20 cellular contexts compared by ENCODE assay signal in genomic region chr2:25478736-25479135, GRCh38.
A peak's percentile ranks its signal among the peaks of the same experiment; 100 is the strongest.
DNase-seq lines count a peak whose midpoint lies in the region; ATAC-seq and TF ChIP-seq lines count a peak whose summit lies in the region.
"Had no signal": no experiment of that assay in that cellular context is flagged by ENCODE, and none has a peak within 500 bp of the region (broad histone marks: within the 10 kb centered on the region; RNA-seq: fewer than 3 reads in every experiment).

No MANE protein-coding gene starts in this region.

- H3K79me1 ChIP-seq in trophoblast cell (ENCODE audit: low read length) = peaks cover 15% of the 10 kb centered on the region

- TF ChIP-seq EP300 in SK-N-SH (IDR thresholded peaks at IDR 0.05; ENCODE audit: borderline replicate concordance in 1 of 2, low read depth in 1 of 2, low read length in 1 of 2) = no peak

- DNase-seq in NCI-H2227 (lab: John Stamatoyannopoulos, UW; ENCODE audit: unreplicated experiment) (peak; percentile 30), NCI-H2227 treated with DMSO at 0.1 percent for 48 hours (lab: John Stamatoyannopoulos, UW) (no peak), SK-N-MC (ENCODE audit: low read depth, low spot score) (no peak), glutamatergic neuron (peak; percentile 40), trophoblast cell (no peak), heart right ventricle (no peak), NCI-H69 (lab: John Stamatoyannopoulos, UW) (no peak), SK-N-SH (no peak)
- DNase-seq: AML-193; Caco-2; Calu3; CD4-positive, alpha-beta T cell; CD8-positive, alpha-beta T cell; DMS79 treated with DMSO at 0.1 percent for 48 hours; GF-D8 had no signal

- H3K4me1 ChIP-seq in trophoblast cell (ENCODE audit: control insufficient read depth in 1 of 2, insufficient read depth in 2 of 2, low read length in 2 of 2) = peaks cover 16 to 20% of the 10 kb centered on the region in 2 experiments
- peaks cover 0 to 9% (median 0%) of the 10 kb centered on the region in 9 donors for H3K4me1 ChIP-seq in heart right ventricle
- peaks cover 7 to 8% of the 10 kb centered on the region in 2 experiments for H3K4me1 ChIP-seq in SK-N-SH (ENCODE audit: control insufficient read depth in 1 of 2, insufficient read depth in 2 of 2, low read depth in 1 of 2, low read length in 1 of 2)

- H4K91ac ChIP-seq in trophoblast cell (ENCODE audit: low read depth, low read length) = peak overlapping the region; percentile 4

- no peak for ATAC-seq in heart right ventricle
- ATAC-seq: A549; CD8-positive, alpha-beta T cell had no signal

- intact Hi-C loops in heart right ventricle (cut with DNase I) = no loop called here

- no peak overlapping the region for H2BK120ac ChIP-seq in trophoblast cell (ENCODE audit: insufficient read depth, low read length, poor library complexity)

- H2BK5ac ChIP-seq in trophoblast cell (ENCODE audit: low read depth, low read length, poor library complexity) = no peak overlapping the region

- H3K9ac ChIP-seq in SK-N-MC (ENCODE audit: insufficient read length) (no peak overlapping the region), trophoblast cell (ENCODE audit: low read length) (no peak overlapping the region), SK-N-SH (no peak overlapping the region)
- H3K9ac ChIP-seq: BLaER1 treated with 17β-estradiol and CSF1 and Interleukin-3, amounts not matched to agents 10 nM and 100 nM had no signal

- H3K27me3 ChIP-seq in trophoblast cell (ENCODE audit: insufficient read depth, low read length) = no peaks in the 10 kb centered on the region
- no peaks in the 10 kb centered on the region for H3K27me3 ChIP-seq in heart right ventricle
- no peaks in the 10 kb centered on the region for H3K27me3 ChIP-seq in SK-N-SH (ENCODE audit: insufficient read depth)
- H3K27me3 ChIP-seq: BLaER1 treated with 17β-estradiol and CSF1 and Interleukin-3, amounts not matched to agents 10 nM and 100 nM had no signal

- no peak overlapping the region for H3K4ac ChIP-seq in trophoblast cell (ENCODE audit: low read depth, low read length)

- H3K79me2 ChIP-seq in trophoblast cell (ENCODE audit: control insufficient read depth, insufficient read depth, low read length, poor library complexity) (peaks cover 2% of the 10 kb centered on the region), SK-N-SH (ENCODE audit: insufficient read depth) (no peaks in the 10 kb centered on the region)

- peak overlapping the region; percentile 59 for H3K27ac Mint-ChIP-seq in glutamatergic neuron (ENCODE audit: unreplicated experiment)
- H3K27ac Mint-ChIP-seq: B cell; CD4-positive, alpha-beta T cell; CD8-positive, alpha-beta T cell had no signal

- H2AK5ac ChIP-seq in trophoblast cell (ENCODE audit: low read length) = no peak overlapping the region

- POLR2A ChIA-PET in SK-N-SH (lab: Yijun Ruan, JAX) = no interaction called here

- TF ChIP-seq CTCF in glutamatergic neuron (IDR thresholded peaks at IDR 0.05; ENCODE audit: partially characterized antibody, unreplicated experiment) = no peak
- no peak for TF ChIP-seq CTCF in heart right ventricle (IDR thresholded peaks at IDR 0.05)
- TF ChIP-seq CTCF in SK-N-SH (IDR thresholded peaks at IDR 0.05) = no peak

- H4K12ac ChIP-seq in trophoblast cell (ENCODE audit: low read depth, low read length) = no peak overlapping the region

- H2AFZ ChIP-seq in trophoblast cell (ENCODE audit: insufficient read depth, low read length, poor library complexity) (no peak overlapping the region), SK-N-SH (ENCODE audit: low read depth) (no peak overlapping the region)

- no peaks in the 10 kb centered on the region for H3K9me2 ChIP-seq in SK-N-SH

- H3K36me3 Mint-ChIP-seq in glutamatergic neuron (ENCODE audit: unreplicated experiment) = peaks cover 20% of the 10 kb centered on the region

- H4K8ac ChIP-seq in trophoblast cell (ENCODE audit: low read depth, low read length) = no peak overlapping the region

- H3K4me3 ChIP-seq in SK-N-MC (no peak overlapping the region), trophoblast cell (ENCODE audit: low read depth, low read length) (no peak overlapping the region), heart right ventricle (no peak overlapping the region), SK-N-SH (ENCODE audit: low read depth in 2 of 2, low read length in 1 of 2) (no peak overlapping the region)
- H3K4me3 ChIP-seq: A549; BLaER1 treated with 17β-estradiol and CSF1 and Interleukin-3, amounts not matched to agents 10 nM and 100 nM had no signal

- peak overlapping the region; percentile 14 for H2BK12ac ChIP-seq in trophoblast cell (ENCODE audit: low read length)

- peaks cover 5% of the 10 kb centered on the region for H3F3A ChIP-seq in SK-N-SH (replicated peaks; ENCODE audit: insufficient read depth)

- no peak overlapping the region for H3K14ac ChIP-seq in trophoblast cell (ENCODE audit: low read length)

- no peaks in the 10 kb centered on the region for H4K20me1 ChIP-seq in SK-N-SH (ENCODE audit: insufficient read depth)
- H4K20me1 ChIP-seq: BLaER1 treated with 17β-estradiol and CSF1 and Interleukin-3, amounts not matched to agents 10 nM and 100 nM had no signal

- H3K27me3 Mint-ChIP-seq in glutamatergic neuron (ENCODE audit: unreplicated experiment) = no peaks in the 10 kb centered on the region
- H3K27me3 Mint-ChIP-seq: B cell; CD4-positive, alpha-beta T cell had no signal

- peaks cover 9% of the 10 kb centered on the region for H3K9me3 Mint-ChIP-seq in glutamatergic neuron (ENCODE audit: unreplicated experiment)
- H3K9me3 Mint-ChIP-seq: CD4-positive, alpha-beta T cell had no signal

- no peak overlapping the region for H3K18ac ChIP-seq in trophoblast cell (ENCODE audit: low read length)

- H3K9me3 ChIP-seq in SK-N-MC (ENCODE audit: low read depth, low read length) = no peaks in the 10 kb centered on the region
- H3K9me3 ChIP-seq in trophoblast cell (ENCODE audit: insufficient read depth, low read depth, low read length) = no peaks in the 10 kb centered on the region
- H3K9me3 ChIP-seq in heart right ventricle = peaks cover 0 to 22% (median 14%) of the 10 kb centered on the region in 11 donors
- H3K9me3 ChIP-seq in SK-N-SH = 0 out of 2 replicates have a peak, but pooled peaks cover 4% of the 10 kb centered on the region
- H3K9me3 ChIP-seq: Caco-2 had no signal

- WGBS in trophoblast cell (ENCODE audit: extremely low coverage, insufficient coverage, insufficient read length) = no CpG with 5 or more reads among the region's 11 CpGs
- WGBS in heart right ventricle, 2 donors = 86 to 94% methylated on average over 11 of the region's 11 CpGs
- 82% methylated on average over 11 of the region's 11 CpGs for WGBS in SK-N-SH (ENCODE audit: low lambda C conversion rate)

- peak overlapping the region; percentile 14; the same call in 1 of the 2 replicates for H3K27ac ChIP-seq in SK-N-MC
- H3K27ac ChIP-seq in trophoblast cell (ENCODE audit: low read depth, low read length) = no peak overlapping the region
- H3K27ac ChIP-seq in heart right ventricle = no peak overlapping the region
- no peak overlapping the region for H3K27ac ChIP-seq in SK-N-SH (ENCODE audit: low read depth in 2 of 2, low read length in 1 of 2)
- H3K27ac ChIP-seq: 22Rv1; A549; BLaER1 treated with 17β-estradiol and CSF1 and Interleukin-3, amounts not matched to agents 10 nM and 100 nM; C4-2B had no signal

- H3K23ac ChIP-seq in trophoblast cell (ENCODE audit: low read length) = no peak overlapping the region

- H3K4me3 Mint-ChIP-seq in glutamatergic neuron (ENCODE audit: unreplicated experiment) = no peak overlapping the region
- H3K4me3 Mint-ChIP-seq: B cell; CD4-positive, alpha-beta T cell; CD8-positive, alpha-beta T cell had no signal

- CTCF ChIA-PET in SK-N-SH (lab: Yijun Ruan, JAX) = interaction anchor here (1.1 to 1.2 kb wide), 2 partner anchors 12 to 89 kb away, joined by 3 read pairs; no protein-coding TSS in a partner anchor

- H3K4me1 Mint-ChIP-seq in glutamatergic neuron (ENCODE audit: low read depth, unreplicated experiment) = peaks cover 4% of the 10 kb centered on the region

- H3K36me3 ChIP-seq in SK-N-MC (ENCODE audit: insufficient read depth, low read length) = peaks cover 8% of the 10 kb centered on the region; the same call in 1 of the 2 replicates
- H3K36me3 ChIP-seq in trophoblast cell (ENCODE audit: control insufficient read depth in 1 of 2, insufficient read depth in 2 of 2, low read length in 2 of 2) = no peaks in the 10 kb centered on the region
- peaks cover 0 to 27% (median 0%) of the 10 kb centered on the region in 9 donors for H3K36me3 ChIP-seq in heart right ventricle
- H3K36me3 ChIP-seq in SK-N-SH (replicated peaks in 1 of 2; ENCODE audit: control insufficient read depth in 1 of 2, insufficient read depth in 2 of 2, low read length in 1 of 2) = peaks cover 0 to 6% of the 10 kb centered on the region in 2 experiments

- no peak for TF ChIP-seq RAD21 in SK-N-SH (IDR thresholded peaks at IDR 0.05; ENCODE audit: low read length)

- H3K4me2 ChIP-seq in trophoblast cell (ENCODE audit: low read length) (no peak overlapping the region), SK-N-SH (no peak overlapping the region)
- H3K4me2 ChIP-seq: A549; BLaER1 treated with 17β-estradiol and CSF1 and Interleukin-3, amounts not matched to agents 10 nM and 100 nM had no signal

TF ChIP-seq in SK-N-SH, 30 proteins besides CTCF, POLR2A, EP300 and RAD21 (continues in another document):
- no peak for TF ChIP-seq MAX (IDR thresholded peaks at IDR 0.05; ENCODE audit: low read depth)
- no peak for TF ChIP-seq CHD2 (IDR thresholded peaks at IDR 0.05; ENCODE audit: low read length, partially characterized antibody)
- TF ChIP-seq, protein P1, sequence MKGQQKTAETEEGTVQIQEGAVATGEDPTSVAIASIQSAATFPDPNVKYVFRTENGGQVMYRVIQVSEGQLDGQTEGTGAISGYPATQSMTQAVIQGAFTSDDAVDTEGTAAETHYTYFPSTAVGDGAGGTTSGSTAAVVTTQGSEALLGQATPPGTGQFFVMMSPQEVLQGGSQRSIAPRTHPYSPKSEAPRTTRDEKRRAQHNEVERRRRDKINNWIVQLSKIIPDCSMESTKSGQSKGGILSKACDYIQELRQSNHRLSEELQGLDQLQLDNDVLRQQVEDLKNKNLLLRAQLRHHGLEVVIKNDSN (IDR thresholded peaks at IDR 0.05; ENCODE audit: borderline replicate concordance, low read depth) = no peak
- no peak for TF ChIP-seq RXRA (IDR thresholded peaks at IDR 0.05; ENCODE audit: borderline replicate concordance, low read depth)
- no peak for TF ChIP-seq YY1 (IDR thresholded peaks at IDR 0.05; ENCODE audit: low read depth)
- no peak for TF ChIP-seq TCF12 (IDR thresholded peaks at IDR 0.05)
- TF ChIP-seq, protein P2, sequence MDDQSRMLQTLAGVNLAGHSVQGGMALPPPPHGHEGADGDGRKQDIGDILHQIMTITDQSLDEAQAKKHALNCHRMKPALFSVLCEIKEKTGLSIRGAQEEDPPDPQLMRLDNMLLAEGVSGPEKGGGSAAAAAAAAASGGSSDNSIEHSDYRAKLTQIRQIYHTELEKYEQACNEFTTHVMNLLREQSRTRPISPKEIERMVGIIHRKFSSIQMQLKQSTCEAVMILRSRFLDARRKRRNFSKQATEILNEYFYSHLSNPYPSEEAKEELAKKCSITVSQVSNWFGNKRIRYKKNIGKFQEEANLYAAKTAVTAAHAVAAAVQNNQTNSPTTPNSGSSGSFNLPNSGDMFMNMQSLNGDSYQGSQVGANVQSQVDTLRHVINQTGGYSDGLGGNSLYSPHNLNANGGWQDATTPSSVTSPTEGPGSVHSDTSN (IDR thresholded peaks at IDR 0.05) = no peak

Comparison
In these comparisons a context has a peak if more than half of its experiments do, and no peak if none do; other contexts are left out.
1. DNase-seq: peak in NCI-H2227 (single experiment) and glutamatergic neuron (single experiment); none in NCI-H2227 treated with DMSO at 0.1 percent for 48 hours (single experiment), SK-N-MC (single experiment), trophoblast cell (0 of 2), heart right ventricle (0 of 2), NCI-H69 (single experiment) and SK-N-SH (single experiment).